Comparison of ENCODE assay signal across 1 cellular context in genomic region chr2:109069430-109070194, GRCh38.
TF ChIP-seq lines count a peak whose summit lies in the region.

No MANE protein-coding gene starts in this region.

TF ChIP-seq in HepG2, 621 proteins besides CTCF, POLR2A, EP300 and RAD21 (continued from another document and continues in another):
- TF ChIP-seq ZNF280B (CRISPR knock-in tag; IDR thresholded peaks at IDR 0.05; ENCODE audit: borderline replicate concordance) (no peak), MAFF (IDR thresholded peaks at IDR 0.05; ENCODE audit: low read depth, low read length) (no peak), PAXIP1 (CRISPR knock-in tag; conservative IDR thresholded peaks at IDR 0.05) (peak; percentile 77), TBX2 (CRISPR knock-in tag; IDR thresholded peaks at IDR 0.05; ENCODE audit: borderline replicate concordance) (peak; percentile 77; the same call in 1 of the 2 replicates), ZNF12 (CRISPR knock-in tag; IDR thresholded peaks at IDR 0.05) (no peak), ZNF672 (CRISPR knock-in tag; IDR thresholded peaks at IDR 0.05) (no peak), ZNF432 (CRISPR knock-in tag; IDR thresholded peaks at IDR 0.05; ENCODE audit: borderline replicate concordance) (no peak), ZNF850 (CRISPR knock-in tag; conservative IDR thresholded peaks at IDR 0.05) (no peak), ZBTB20 (CRISPR knock-in tag; IDR thresholded peaks at IDR 0.05; ENCODE audit: borderline replicate concordance, low read depth) (no peak), ZNF562 (CRISPR knock-in tag; IDR thresholded peaks at IDR 0.05; ENCODE audit: borderline replicate concordance) (no peak), TSC22D2 (CRISPR knock-in tag; IDR thresholded peaks at IDR 0.05; ENCODE audit: borderline replicate concordance) (no peak), ZNF839 (CRISPR knock-in tag; IDR thresholded peaks at IDR 0.05; ENCODE audit: borderline replicate concordance) (no peak), ZNF652 (CRISPR knock-in tag; IDR thresholded peaks at IDR 0.05; ENCODE audit: borderline replicate concordance, low read depth) (no peak), AGO1 (IDR thresholded peaks at IDR 0.05; ENCODE audit: low read depth, low read length, poor library complexity, severe bottlenecking) (no peak), SIX1 (CRISPR knock-in tag; IDR thresholded peaks at IDR 0.05; ENCODE audit: borderline replicate concordance) (no peak), ATF6 (CRISPR knock-in tag; conservative IDR thresholded peaks at IDR 0.05) (no peak), RBM22 (optimal IDR thresholded peaks at IDR 0.05; ENCODE audit: low read length) (no peak), ZFP62 (CRISPR knock-in tag; IDR thresholded peaks at IDR 0.05) (no peak), ZNF749 (CRISPR knock-in tag; IDR thresholded peaks at IDR 0.05; ENCODE audit: borderline replicate concordance) (no peak), MTF1 (CRISPR knock-in tag; IDR thresholded peaks at IDR 0.05) (no peak), ZNF496 (CRISPR knock-in tag; IDR thresholded peaks at IDR 0.05; ENCODE audit: insufficient replicate concordance) (no peak), MYNN (CRISPR knock-in tag; IDR thresholded peaks at IDR 0.05; ENCODE audit: low read depth) (no peak), CREM (IDR thresholded peaks at IDR 0.05) (peak; percentile 55; the same call in 1 of the 2 replicates), CREM (CRISPR knock-in tag; IDR thresholded peaks at IDR 0.05) (no peak), ZFP1 (CRISPR knock-in tag; IDR thresholded peaks at IDR 0.05) (no peak), NFAT5 (CRISPR knock-in tag; IDR thresholded peaks at IDR 0.05) (no peak), MZF1 (CRISPR knock-in tag; IDR thresholded peaks at IDR 0.05; ENCODE audit: borderline replicate concordance) (no peak), BHLHE40 (IDR thresholded peaks at IDR 0.05; ENCODE audit: low read length) (no peak), MIXL1 (CRISPR knock-in tag; IDR thresholded peaks at IDR 0.05) (no peak), MAZ (IDR thresholded peaks at IDR 0.05; ENCODE audit: borderline replicate concordance, low read depth, low read length) (no peak), MAZ (CRISPR knock-in tag; IDR thresholded peaks at IDR 0.05; ENCODE audit: low read depth) (no peak)
- TF ChIP-seq, protein P1, sequence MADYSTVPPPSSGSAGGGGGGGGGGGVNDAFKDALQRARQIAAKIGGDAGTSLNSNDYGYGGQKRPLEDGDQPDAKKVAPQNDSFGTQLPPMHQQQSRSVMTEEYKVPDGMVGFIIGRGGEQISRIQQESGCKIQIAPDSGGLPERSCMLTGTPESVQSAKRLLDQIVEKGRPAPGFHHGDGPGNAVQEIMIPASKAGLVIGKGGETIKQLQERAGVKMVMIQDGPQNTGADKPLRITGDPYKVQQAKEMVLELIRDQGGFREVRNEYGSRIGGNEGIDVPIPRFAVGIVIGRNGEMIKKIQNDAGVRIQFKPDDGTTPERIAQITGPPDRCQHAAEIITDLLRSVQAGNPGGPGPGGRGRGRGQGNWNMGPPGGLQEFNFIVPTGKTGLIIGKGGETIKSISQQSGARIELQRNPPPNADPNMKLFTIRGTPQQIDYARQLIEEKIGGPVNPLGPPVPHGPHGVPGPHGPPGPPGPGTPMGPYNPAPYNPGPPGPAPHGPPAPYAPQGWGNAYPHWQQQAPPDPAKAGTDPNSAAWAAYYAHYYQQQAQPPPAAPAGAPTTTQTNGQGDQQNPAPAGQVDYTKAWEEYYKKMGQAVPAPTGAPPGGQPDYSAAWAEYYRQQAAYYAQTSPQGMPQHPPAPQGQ (CRISPR knock-in tag; IDR thresholded peaks at IDR 0.05; ENCODE audit: borderline replicate concordance) = no peak
- TF ChIP-seq, protein P2, sequence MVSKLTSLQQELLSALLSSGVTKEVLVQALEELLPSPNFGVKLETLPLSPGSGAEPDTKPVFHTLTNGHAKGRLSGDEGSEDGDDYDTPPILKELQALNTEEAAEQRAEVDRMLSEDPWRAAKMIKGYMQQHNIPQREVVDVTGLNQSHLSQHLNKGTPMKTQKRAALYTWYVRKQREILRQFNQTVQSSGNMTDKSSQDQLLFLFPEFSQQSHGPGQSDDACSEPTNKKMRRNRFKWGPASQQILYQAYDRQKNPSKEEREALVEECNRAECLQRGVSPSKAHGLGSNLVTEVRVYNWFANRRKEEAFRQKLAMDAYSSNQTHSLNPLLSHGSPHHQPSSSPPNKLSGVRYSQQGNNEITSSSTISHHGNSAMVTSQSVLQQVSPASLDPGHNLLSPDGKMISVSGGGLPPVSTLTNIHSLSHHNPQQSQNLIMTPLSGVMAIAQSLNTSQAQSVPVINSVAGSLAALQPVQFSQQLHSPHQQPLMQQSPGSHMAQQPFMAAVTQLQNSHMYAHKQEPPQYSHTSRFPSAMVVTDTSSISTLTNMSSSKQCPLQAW (CRISPR knock-in tag; IDR thresholded peaks at IDR 0.05) = 0 out of 2 replicates have a peak, but pooled peaks have one; percentile 32
- TF ChIP-seq, protein P3, sequence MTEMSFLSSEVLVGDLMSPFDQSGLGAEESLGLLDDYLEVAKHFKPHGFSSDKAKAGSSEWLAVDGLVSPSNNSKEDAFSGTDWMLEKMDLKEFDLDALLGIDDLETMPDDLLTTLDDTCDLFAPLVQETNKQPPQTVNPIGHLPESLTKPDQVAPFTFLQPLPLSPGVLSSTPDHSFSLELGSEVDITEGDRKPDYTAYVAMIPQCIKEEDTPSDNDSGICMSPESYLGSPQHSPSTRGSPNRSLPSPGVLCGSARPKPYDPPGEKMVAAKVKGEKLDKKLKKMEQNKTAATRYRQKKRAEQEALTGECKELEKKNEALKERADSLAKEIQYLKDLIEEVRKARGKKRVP (CRISPR knock-in tag; IDR thresholded peaks at IDR 0.05) = 0 out of 4 replicates have a peak, but pooled peaks of 1 of the 2 experiments have one; percentile 17
